In genomic region chr18:9705183-9705864, GRCh38 we compare ENCODE assay signal across 16 cellular contexts. TPM values are rescaled to one million over a fixed set of nuclear protein-coding genes. Genes with fewer than 3 reads are reported as not detected.
DNase-seq lines count a peak whose midpoint lies in the region; ATAC-seq, FAIRE-seq and TF ChIP-seq lines count a peak whose summit lies in the region.
"Had no signal": no experiment of that assay in that cellular context is flagged by ENCODE, and none has a peak within 500 bp of the region (broad histone marks: within the 10 kb centered on the region; RNA-seq: fewer than 3 reads in every experiment).

No MANE protein-coding gene starts in this region.

- H3K4ac ChIP-seq in mesenchymal stem cell (ENCODE audit: low read depth in 1 of 2, low read length in 2 of 2) = no peak overlapping the region

- no peak overlapping the region for H2BK5ac ChIP-seq in mesenchymal stem cell (ENCODE audit: low read depth, low read length, poor library complexity, severe bottlenecking)

- no peaks in the 10 kb centered on the region for H3K9me3 ChIP-seq in mesenchymal stem cell (ENCODE audit: control insufficient read depth, low read length)
- H3K9me3 ChIP-seq: suprapubic skin had no signal

- H3K4me2 ChIP-seq in mesenchymal stem cell (ENCODE audit: low read length, poor library complexity, severe bottlenecking) = no peak overlapping the region

- ATAC-seq in GM18907 (IDR thresholded peaks at IDR 0.05; ENCODE audit: unreplicated experiment) = no peak

- H3K27me3 ChIP-seq in brain microvascular endothelial cell (replicated peaks) (no peaks in the 10 kb centered on the region), mesenchymal stem cell (ENCODE audit: control insufficient read depth in 1 of 2, insufficient read depth in 1 of 2, low read length in 2 of 2) (no peaks in the 10 kb centered on the region)
- H3K27me3 ChIP-seq: suprapubic skin had no signal

- intact Hi-C loops in head of caudate nucleus (cut with DNase I) = loop anchor here (5.0 kb wide), 1 partner anchor 207 kb away; the partner anchor contains the start of gene VAPA

- DNase-seq in EH (ENCODE audit: low read depth) = peak; percentile 77
- DNase-seq in M059J (ENCODE audit: low read depth) = peak; percentile 68
- no peak for DNase-seq in brain microvascular endothelial cell
- DNase-seq in mesenchymal stem cell = peak; percentile 86
- no peak for DNase-seq in HuH-7 (ENCODE audit: low spot score)
- DNase-seq in head of caudate nucleus = no peak
- no peak for DNase-seq in RCC 7860 (ENCODE audit: low spot score)
- DNase-seq: activated CD8-positive, alpha-beta memory T cell treated with anti-CD3 and anti-CD28 coated beads, Interleukin-2, amount 50 U/mL, for 4 hours; activated naive CD8-positive, alpha-beta T cell treated with anti-CD3 and anti-CD28 coated beads, Interleukin-2, amount 10 ng/mL, durations not matched to agents 7 days and 5 days; COR-L47; NCI-H1105 treated with DMSO at 0.1 percent for 48 hours; NCI-H524; SHP77 treated with DMSO at 0.1 percent for 48 hours had no signal

- no peak overlapping the region for H2BK12ac ChIP-seq in mesenchymal stem cell (ENCODE audit: low read length in 2 of 2)

- no peaks in the 10 kb centered on the region for H3K79me1 ChIP-seq in mesenchymal stem cell (replicated peaks; ENCODE audit: low read length, poor library complexity, severe bottlenecking)

- no peak overlapping the region for H2BK15ac ChIP-seq in mesenchymal stem cell (ENCODE audit: low read depth, poor library complexity, severe bottlenecking)

- in situ Hi-C loops in brain microvascular endothelial cell (cut with HindIII; ENCODE audit: low pct_ligation_motif_present, low sequenced_read_pairs) = no loop called here

- TF ChIP-seq CTCF in brain microvascular endothelial cell (IDR thresholded peaks at IDR 0.05; ENCODE audit: low read depth, low read length, missing control alignments) = no peak

- H3K4me3 ChIP-seq in brain microvascular endothelial cell (ENCODE audit: low read depth, low read length) = no peak overlapping the region
- no peak overlapping the region for H3K4me3 ChIP-seq in mesenchymal stem cell (ENCODE audit: insufficient read depth in 1 of 2, low read depth in 1 of 2, low read length in 2 of 2)
- H3K4me3 ChIP-seq: suprapubic skin had no signal

- H3K36me3 ChIP-seq in brain microvascular endothelial cell (replicated peaks) (no peaks in the 10 kb centered on the region), mesenchymal stem cell (ENCODE audit: control insufficient read depth in 1 of 2, insufficient read depth in 2 of 2, low read depth in 1 of 2, low read length in 2 of 2) (no peaks in the 10 kb centered on the region)
- H3K36me3 ChIP-seq: suprapubic skin had no signal

- no peak overlapping the region for H2AK5ac ChIP-seq in mesenchymal stem cell (ENCODE audit: low read length, severe bottlenecking)

- no peak overlapping the region for H3K23ac ChIP-seq in mesenchymal stem cell (ENCODE audit: low read length in 2 of 2)

- H2BK120ac ChIP-seq in mesenchymal stem cell (ENCODE audit: low read depth, low read length) = no peak overlapping the region

- H4K8ac ChIP-seq in mesenchymal stem cell (ENCODE audit: low read length) = no peak overlapping the region

- FAIRE-seq in RCC 7860 (lab: Jason Lieb, UNC) = no peak

- no peak overlapping the region for H2AFZ ChIP-seq in mesenchymal stem cell (ENCODE audit: low read depth, low read length)

- peak overlapping the region; percentile 2 for H3K27ac ChIP-seq in brain microvascular endothelial cell
- no peak overlapping the region for H3K27ac ChIP-seq in mesenchymal stem cell (ENCODE audit: low read length, poor library complexity, severe bottlenecking)
- H3K27ac ChIP-seq: suprapubic skin, VCaP had no signal

- whole genome bisulfite sequencing in mesenchymal stem cell = 25% methylated on average over 3 of the region's 6 CpGs

- H3K4me1 ChIP-seq in mesenchymal stem cell (ENCODE audit: control insufficient read depth, insufficient read depth, low read depth, low read length) = peaks cover 10% of the 10 kb centered on the region

- no peak overlapping the region for H3K9ac ChIP-seq in mesenchymal stem cell (ENCODE audit: low read length)

- no peak overlapping the region for H3K18ac ChIP-seq in mesenchymal stem cell (ENCODE audit: low read depth in 1 of 2, low read length in 2 of 2)

- no peak overlapping the region for H3K14ac ChIP-seq in mesenchymal stem cell (ENCODE audit: low read length in 2 of 2)

- H4K91ac ChIP-seq in mesenchymal stem cell (ENCODE audit: low read length) = no peak overlapping the region

RNA-seq across cellular contexts. Expression of gene RAB31, which starts 2.8 kb away (rescaled TPM):
- total RNA-seq in M059J (2014; rRNA removed; shearing (Covaris generic)) = 36.8 and 53.6 TPM in 2 replicates
- 128 TPM for polyA plus RNA-seq in mesenchymal stem cell (2013, experiment 1 of 2)
- polyA plus RNA-seq in mesenchymal stem cell (2013, experiment 2 of 2) = 128 TPM

Comparison
In these comparisons a context has a peak if more than half of its experiments do, and no peak if none do; other contexts are left out.
1. DNase-seq: peak in EH (single experiment), M059J (single experiment) and mesenchymal stem cell (single experiment); none in brain microvascular endothelial cell (single experiment), HuH-7 (single experiment), head of caudate nucleus (0 of 42) and RCC 7860 (single experiment).